ENCODE assay signal across 12 cellular contexts in genomic region chr17:41403409-41404023, GRCh38. TPM values are rescaled to one million over a fixed set of nuclear protein-coding genes. Genes with fewer than 3 reads are reported as not detected.
DNase-seq lines count a peak whose midpoint lies in the region; ATAC-seq, FAIRE-seq and TF ChIP-seq lines count a peak whose summit lies in the region.
"Had no signal": no experiment of that assay in that cellular context is flagged by ENCODE, and none has a peak within 500 bp of the region (broad histone marks: within the 10 kb centered on the region; RNA-seq: fewer than 3 reads in every experiment).

No MANE protein-coding gene starts in this region.

- H3K4me1 Mint-ChIP-seq in CD8-positive, alpha-beta memory T cell = peaks cover 27 to 34% (median 33%) of the 10 kb centered on the region in 3 donors
- H3K4me1 Mint-ChIP-seq: naive B cell had no signal

- H4K20me1 ChIP-seq in K562 (replicated peaks; ENCODE audit: control insufficient read depth, insufficient read depth, low read length) = no peaks in the 10 kb centered on the region; the same call in 1 of the 2 replicates

- TF ChIP-seq CTCF in K562 (IDR thresholded peaks at IDR 0.05 in 2 of 3, conservative IDR thresholded peaks at IDR 0.05 in 1 of 3; ENCODE audit: insufficient read depth in 2 of 3, low read depth in 1 of 3, low read length in 3 of 3) = no peak
- no peak for TF ChIP-seq CTCF in lung (IDR thresholded peaks at IDR 0.05; ENCODE audit: control extremely low read depth, extremely low read depth)

- no peak overlapping the region for H4K91ac ChIP-seq in neuronal stem cell (ENCODE audit: low read depth, low read length, poor library complexity)

- no peak overlapping the region for H2AFZ ChIP-seq in K562 (ENCODE audit: low read depth, low read length)
- no peak overlapping the region for H2AFZ ChIP-seq in neuronal stem cell (ENCODE audit: low read length)

- no TSS peak for BruUV-seq in K562 (replicated peaks; lab: Mats Ljungman, UMichigan)

- H3K79me1 ChIP-seq in neuronal stem cell (ENCODE audit: low read depth, low read length) = no peaks in the 10 kb centered on the region

- H4K8ac ChIP-seq in neuronal stem cell (ENCODE audit: low read depth, low read length) = no peak overlapping the region

- ATAC-seq in K562 (no peak), lung (ENCODE audit: insufficient read depth, low FRiP score) (no peak), GM18520 (IDR thresholded peaks at IDR 0.05; ENCODE audit: unreplicated experiment) (no peak)

- no peak overlapping the region for H3K14ac ChIP-seq in neuronal stem cell (ENCODE audit: low read length)

- intact Hi-C loops in K562 (cut with micrococcal nuclease) = no loop called here

- no peak for TF ChIP-seq EP300 in K562 (IDR thresholded peaks at IDR 0.05; ENCODE audit: low read length)

- H3K9me3 Mint-ChIP-seq in CD8-positive, alpha-beta memory T cell = no peaks in the 10 kb centered on the region
- H3K9me3 Mint-ChIP-seq: naive B cell had no signal

- H2AK5ac ChIP-seq in neuronal stem cell (ENCODE audit: low read depth, low read length) = no peak overlapping the region

- no peak overlapping the region for H3K27ac ChIP-seq in CD8-positive, alpha-beta memory T cell (ENCODE audit: low read depth, low read length)
- H3K27ac ChIP-seq in K562 (ENCODE audit: extremely low read depth, low read depth, low read length) = no peak overlapping the region
- no peak overlapping the region for H3K27ac ChIP-seq in lung (ENCODE audit: low read depth in 1 of 2, low read length in 1 of 2)
- H3K27ac ChIP-seq in neuronal stem cell (replicated peaks; ENCODE audit: low read length) = no peak overlapping the region
- H3K27ac ChIP-seq: dorsolateral prefrontal cortex had no signal

- H3K9ac ChIP-seq in K562 (ENCODE audit: insufficient read depth in 1 of 2, low read depth in 2 of 2, low read length in 2 of 2) = no peak overlapping the region
- no peak overlapping the region for H3K9ac ChIP-seq in neuronal stem cell (ENCODE audit: low read depth, low read length, poor library complexity)

- no peak for TF ChIP-seq POLR2A in K562 (conservative IDR thresholded peaks at IDR 0.05)

- no peak overlapping the region for H2BK12ac ChIP-seq in neuronal stem cell (ENCODE audit: low read length)

- H2BK5ac ChIP-seq in neuronal stem cell (ENCODE audit: low read length) = no peak overlapping the region

- H3K18ac ChIP-seq in neuronal stem cell (ENCODE audit: low read length) = no peak overlapping the region

- peaks cover 17% of the 10 kb centered on the region for H3K4me1 ChIP-seq in CD8-positive, alpha-beta memory T cell (ENCODE audit: insufficient read depth, low read length)
- H3K4me1 ChIP-seq in K562 (replicated peaks in 1 of 2; ENCODE audit: control insufficient read depth in 2 of 2, insufficient read depth in 2 of 2, low read length in 2 of 2) (no peaks in the 10 kb centered on the region), lung (ENCODE audit: control insufficient read depth in 2 of 2, insufficient read depth in 2 of 2, low read length in 2 of 2) (no peaks in the 10 kb centered on the region), neuronal stem cell (ENCODE audit: control insufficient read depth in 2 of 2, insufficient read depth in 1 of 2, low read depth in 1 of 2, low read length in 2 of 2) (peaks cover 0 to 2% of the 10 kb centered on the region in 2 donors)

- no peak for DNase-seq in CD8-positive, alpha-beta memory T cell
- peak; percentile 57 for DNase-seq in HS-5 (ENCODE audit: low read depth)
- DNase-seq in K562 (ENCODE audit: extremely low read depth in 1 of 4, low spot score in 3 of 4) = no peak
- no peak for DNase-seq in lung (ENCODE audit: low spot score)
- DNase-seq in stimulated activated CD4-positive, alpha-beta T cell treated with anti-CD3 and anti-CD28 coated beads, Interleukin-4, amount 100 ng/mL, for 24 hours = no peak
- no peak for DNase-seq in NOMO-1 (lab: John Stamatoyannopoulos, UW; ENCODE audit: unreplicated experiment in 2 of 2)
- DNase-seq in neuronal stem cell (ENCODE audit: low spot score) = no peak
- DNase-seq: dorsolateral prefrontal cortex, naive B cell had no signal

- peaks cover 3 to 11% of the 10 kb centered on the region in 2 donors for H3K27me3 Mint-ChIP-seq in CD8-positive, alpha-beta memory T cell

- H3K4me3 Mint-ChIP-seq in CD8-positive, alpha-beta memory T cell = peak overlapping the region in 2 of 7 donors; percentile 11 to 36
- H3K4me3 Mint-ChIP-seq: naive B cell had no signal

- H3K36me3 Mint-ChIP-seq in CD8-positive, alpha-beta memory T cell = peaks cover 0 to 3% (median 1%) of the 10 kb centered on the region in 3 donors
- H3K36me3 Mint-ChIP-seq: naive B cell had no signal

- H3K27ac Mint-ChIP-seq in CD8-positive, alpha-beta memory T cell = peak overlapping the region in 6 of 8 donors; percentile 15 to 68 (median 23)
- H3K27ac Mint-ChIP-seq: naive B cell had no signal

- no peaks in the 10 kb centered on the region for H3K27me3 ChIP-seq in CD8-positive, alpha-beta memory T cell (ENCODE audit: insufficient read depth, low read length, poor library complexity, severe bottlenecking)
- H3K27me3 ChIP-seq in K562 (ENCODE audit: control insufficient read depth in 2 of 2, insufficient read depth in 2 of 2, low read length in 2 of 2) (peaks cover 3 to 43% of the 10 kb centered on the region in 2 experiments; a peak in 3 of 5 replicates), lung (ENCODE audit: control insufficient read depth, insufficient read depth) (no peaks in the 10 kb centered on the region), neuronal stem cell (ENCODE audit: control insufficient read depth in 3 of 3, insufficient read depth in 3 of 3, low read depth in 1 of 3, low read length in 3 of 3) (no peaks in the 10 kb centered on the region)

- POLR2A ChIA-PET in CD8-positive, alpha-beta memory T cell (lab: Charles Lee) = interaction anchor here (0.6 kb wide), 1 partner anchor 119 kb away, joined by 3 read pairs; no protein-coding TSS in a partner anchor
- POLR2A ChIA-PET in K562 (lab: Yijun Ruan, JAX) = interaction anchor here (0.6 to 1.9 kb wide), 4 partner anchors 13 to 386 kb away, joined by 3 to 5 read pairs (median 4); no protein-coding TSS in a partner anchor

- 1% methylated on average over 4 of the region's 4 CpGs for WGBS in K562 (ENCODE audit: insufficient coverage, low coverage, missing lambda C conversion rate)
- WGBS in lung, 2 donors = 70 to 76% methylated on average over 4 of the region's 4 CpGs
- WGBS in neuronal stem cell (ENCODE audit: extremely low coverage in 2 of 2, insufficient read length in 2 of 2, insufficient replicate concordance in 1 of 2), 2 donors = no CpG with 5 or more reads among the region's 4 CpGs

- no peak overlapping the region for H3K4me3 ChIP-seq in CD8-positive, alpha-beta memory T cell (ENCODE audit: low read length)
- H3K4me3 ChIP-seq in K562 (no peak overlapping the region), lung (peak overlapping the region; percentile 1), neuronal stem cell (ENCODE audit: low read length in 2 of 2) (no peak overlapping the region)
- H3K4me3 ChIP-seq: dorsolateral prefrontal cortex had no signal

- no peaks in the 10 kb centered on the region for H3K9me1 ChIP-seq in K562 (ENCODE audit: control insufficient read depth, insufficient read depth, low read length)

- CTCF ChIA-PET in CD8-positive, alpha-beta memory T cell (lab: Charles Lee) = no interaction called here
- CTCF ChIA-PET in K562 (lab: Yijun Ruan, JAX; ENCODE audit: low intra/inter-chr PET ratio) = no interaction called here

- no peaks in the 10 kb centered on the region for H3K9me3 ChIP-seq in CD8-positive, alpha-beta memory T cell (ENCODE audit: low read length)
- no peaks in the 10 kb centered on the region for H3K9me3 ChIP-seq in K562 (replicated peaks; ENCODE audit: control insufficient read depth, insufficient read depth, low read depth, low read length)
- no peaks in the 10 kb centered on the region for H3K9me3 ChIP-seq in lung (ENCODE audit: control insufficient read depth in 2 of 2, insufficient read depth in 1 of 2, low read length in 1 of 2)
- no peaks in the 10 kb centered on the region for H3K9me3 ChIP-seq in neuronal stem cell (replicated peaks in 1 of 2; ENCODE audit: control insufficient read depth in 2 of 2, insufficient read depth in 1 of 2, low read depth in 1 of 2, low read length in 2 of 2)

- in situ Hi-C loops in K562 (cut with MboI) = no loop called here

- H2BK15ac ChIP-seq in neuronal stem cell (ENCODE audit: low read length) = no peak overlapping the region

- no peaks in the 10 kb centered on the region for H3K36me3 ChIP-seq in CD8-positive, alpha-beta memory T cell (ENCODE audit: insufficient read depth, low read length)
- H3K36me3 ChIP-seq in K562 (ENCODE audit: control insufficient read depth, insufficient read depth, low read length) (no peaks in the 10 kb centered on the region), lung (ENCODE audit: control insufficient read depth in 2 of 2, insufficient read depth in 2 of 2, low read length in 2 of 2) (no peaks in the 10 kb centered on the region), neuronal stem cell (replicated peaks in 1 of 2; ENCODE audit: control insufficient read depth in 2 of 2, insufficient read depth in 2 of 2, low read length in 2 of 2) (no peaks in the 10 kb centered on the region)

- no peak for FAIRE-seq in K562 (lab: Jason Lieb, UNC)

- TF ChIP-seq RAD21 in K562 (CRISPR knock-in tag; conservative IDR thresholded peaks at IDR 0.05 in 1 of 2, IDR thresholded peaks at IDR 0.05 in 1 of 2) = no peak

- no peak overlapping the region for H2BK120ac ChIP-seq in neuronal stem cell (ENCODE audit: low read depth, low read length)

- H3K4me2 ChIP-seq in K562 (ENCODE audit: insufficient read depth, low read length) (no peak overlapping the region), neuronal stem cell (ENCODE audit: insufficient read depth, low read length, poor library complexity, severe bottlenecking) (no peak overlapping the region)

- H3K79me2 ChIP-seq in K562 (ENCODE audit: control insufficient read depth, insufficient read depth, low read length) = no peaks in the 10 kb centered on the region

- no peak overlapping the region for H3K23ac ChIP-seq in neuronal stem cell (ENCODE audit: low read depth, low read length, poor library complexity)

- H3K4ac ChIP-seq in neuronal stem cell (ENCODE audit: low read length) = no peak overlapping the region

RNA-seq across cellular contexts. Expression of gene KRT31, which starts 6.1 kb away (rescaled TPM):
- total RNA-seq in CD8-positive, alpha-beta memory T cell = not detected
- not detected for polyA plus RNA-seq in CD8-positive, alpha-beta memory T cell
- not detected in 2 replicates for total RNA-seq in K562 (2011; cell fraction: chromatin; rRNA removed; ENCODE audit: low replicate concordance)
- total RNA-seq in K562 (2011; cell fraction: nucleolus; rRNA removed) = not detected in 2 replicates
- total RNA-seq in K562 (2011; cell fraction: nucleoplasm; rRNA removed) = not detected in 2 replicates
- total RNA-seq in K562 (2014; rRNA removed) = not detected in 2 replicates
- total RNA-seq in K562 (2014; rRNA removed; fragmentation: Illumina TruSeq; extraction: Trizol) = not detected in 2 replicates
- not detected in 2 replicates for total RNA-seq in K562 (2015; rRNA removed; fragmentation: Illumina TruSeq; extraction: Trizol)
- total RNA-seq in K562 (2021) = not detected in 2 replicates
- not detected in 2 replicates for polyA plus RNA-seq in K562 (2011; rRNA removed)
- not detected in 2 replicates for polyA plus RNA-seq in K562 (2011; cell fraction: cytosol; rRNA removed)
- not detected in 2 replicates for polyA plus RNA-seq in K562 (2011; cell fraction: nucleus; rRNA removed)
- polyA plus RNA-seq in K562 (2012) = not detected in 2 replicates
- not detected in 2 replicates for polyA plus RNA-seq in K562 (2014; fragmentation: Illumina TruSeq; extraction: Trizol)
- not detected for polyA plus RNA-seq in K562 (2014; fragmentation: Nextera tagmentation; extraction: Ambion mirVana)
- polyA plus RNA-seq in K562 (2014; rRNA removed) = not detected in 2 replicates
- not detected in 2 replicates for polyA minus RNA-seq in K562 (2011; rRNA and poly(A)+ RNA removed)
- not detected in 2 replicates for polyA minus RNA-seq in K562 (2011; cell fraction: cytosol; rRNA and poly(A)+ RNA removed)
- not detected in 2 replicates for polyA minus RNA-seq in K562 (2011; cell fraction: nucleus; rRNA and poly(A)+ RNA removed)
- not detected for total RNA-seq in lung
- under 1 TPM in 1 of 2 donors, not detected in 1; 0.02 TPM for polyA plus RNA-seq in lung
- polyA plus RNA-seq in neuronal stem cell (2013, experiment 1 of 2) = not detected
- not detected for polyA plus RNA-seq in neuronal stem cell (2013, experiment 2 of 2)
- total RNA-seq: kidney epithelial cell, sciatic nerve had no signal

RNA-seq across cellular contexts. Expression of gene KRT37, which starts 20.9 kb away (rescaled TPM):
- not detected for total RNA-seq in CD8-positive, alpha-beta memory T cell
- not detected for polyA plus RNA-seq in CD8-positive, alpha-beta memory T cell
- not detected in 2 replicates for total RNA-seq in K562 (2011; cell fraction: chromatin; rRNA removed; ENCODE audit: low replicate concordance)
- total RNA-seq in K562 (2011; cell fraction: nucleolus; rRNA removed) = not detected in 2 replicates
- total RNA-seq in K562 (2011; cell fraction: nucleoplasm; rRNA removed) = not detected in 2 replicates
- total RNA-seq in K562 (2014; rRNA removed) = not detected in 2 replicates
- not detected in 2 replicates for total RNA-seq in K562 (2014; rRNA removed; fragmentation: Illumina TruSeq; extraction: Trizol)
- total RNA-seq in K562 (2015; rRNA removed; fragmentation: Illumina TruSeq; extraction: Trizol) = not detected in 2 replicates
- total RNA-seq in K562 (2021) = not detected in 2 replicates
- polyA plus RNA-seq in K562 (2011; rRNA removed) = not detected in 2 replicates
- not detected in 2 replicates for polyA plus RNA-seq in K562 (2011; cell fraction: cytosol; rRNA removed)
- polyA plus RNA-seq in K562 (2011; cell fraction: nucleus; rRNA removed) = not detected in 2 replicates
- not detected in 2 replicates for polyA plus RNA-seq in K562 (2012)
- polyA plus RNA-seq in K562 (2014; fragmentation: Illumina TruSeq; extraction: Trizol) = not detected in 2 replicates
- polyA plus RNA-seq in K562 (2014; fragmentation: Nextera tagmentation; extraction: Ambion mirVana) = not detected
- polyA plus RNA-seq in K562 (2014; rRNA removed) = not detected in 2 replicates
- not detected in 2 replicates for polyA minus RNA-seq in K562 (2011; rRNA and poly(A)+ RNA removed)
- not detected in 2 replicates for polyA minus RNA-seq in K562 (2011; cell fraction: cytosol; rRNA and poly(A)+ RNA removed)
- polyA minus RNA-seq in K562 (2011; cell fraction: nucleus; rRNA and poly(A)+ RNA removed) = not detected in 2 replicates
- total RNA-seq in lung = not detected
- polyA plus RNA-seq in lung = not detected
- not detected for polyA plus RNA-seq in neuronal stem cell (2013, experiment 1 of 2)
- not detected for polyA plus RNA-seq in neuronal stem cell (2013, experiment 2 of 2)
- total RNA-seq: dorsolateral prefrontal cortex, kidney epithelial cell, sciatic nerve had no signal

RNA-seq across cellular contexts. Expression of gene KRT34, which starts 21.4 kb away (rescaled TPM):
- total RNA-seq in CD8-positive, alpha-beta memory T cell = not detected
- polyA plus RNA-seq in CD8-positive, alpha-beta memory T cell = not detected
- total RNA-seq in K562 (2011; cell fraction: chromatin; rRNA removed; ENCODE audit: low replicate concordance) = not detected in 2 replicates
- not detected in 2 replicates for total RNA-seq in K562 (2011; cell fraction: nucleolus; rRNA removed)
- not detected in 2 replicates for total RNA-seq in K562 (2011; cell fraction: nucleoplasm; rRNA removed)
- not detected in 2 replicates for total RNA-seq in K562 (2014; rRNA removed)
- total RNA-seq in K562 (2014; rRNA removed; fragmentation: Illumina TruSeq; extraction: Trizol) = not detected in 2 replicates
- total RNA-seq in K562 (2015; rRNA removed; fragmentation: Illumina TruSeq; extraction: Trizol) = not detected in 2 replicates
- not detected in 2 replicates for total RNA-seq in K562 (2021)
- polyA plus RNA-seq in K562 (2011; rRNA removed) = not detected in 2 replicates
- polyA plus RNA-seq in K562 (2011; cell fraction: cytosol; rRNA removed) = not detected in 2 replicates
- polyA plus RNA-seq in K562 (2011; cell fraction: nucleus; rRNA removed) = not detected in 2 replicates
- polyA plus RNA-seq in K562 (2012) = not detected in 2 replicates
- not detected in 2 replicates for polyA plus RNA-seq in K562 (2014; fragmentation: Illumina TruSeq; extraction: Trizol)
- not detected for polyA plus RNA-seq in K562 (2014; fragmentation: Nextera tagmentation; extraction: Ambion mirVana)
- not detected in 2 replicates for polyA plus RNA-seq in K562 (2014; rRNA removed)
- polyA minus RNA-seq in K562 (2011; rRNA and poly(A)+ RNA removed) = not detected in 2 replicates
- polyA minus RNA-seq in K562 (2011; cell fraction: cytosol; rRNA and poly(A)+ RNA removed) = not detected in 2 replicates
- polyA minus RNA-seq in K562 (2011; cell fraction: nucleus; rRNA and poly(A)+ RNA removed) = not detected in 2 replicates
- not detected for total RNA-seq in lung
- not detected for polyA plus RNA-seq in lung
- polyA plus RNA-seq in neuronal stem cell (2013, experiment 1 of 2) = not detected
- polyA plus RNA-seq in neuronal stem cell (2013, experiment 2 of 2) = not detected
- total RNA-seq: sciatic nerve had no signal

RNA-seq across cellular contexts. Expression of gene KRT33B, which starts 33.9 kb away (rescaled TPM):
- not detected for total RNA-seq in CD8-positive, alpha-beta memory T cell
- polyA plus RNA-seq in CD8-positive, alpha-beta memory T cell = not detected
- not detected in 2 replicates for total RNA-seq in K562 (2011; cell fraction: chromatin; rRNA removed; ENCODE audit: low replicate concordance)
- total RNA-seq in K562 (2011; cell fraction: nucleolus; rRNA removed) = not detected in 2 replicates
- total RNA-seq in K562 (2011; cell fraction: nucleoplasm; rRNA removed) = not detected in 2 replicates
- total RNA-seq in K562 (2014; rRNA removed) (not detected in 2 replicates), K562 (2014; rRNA removed; fragmentation: Illumina TruSeq; extraction: Trizol) (not detected in 2 replicates), K562 (2015; rRNA removed; fragmentation: Illumina TruSeq; extraction: Trizol) (not detected in 2 replicates), K562 (2021) (not detected in 2 replicates), lung (not detected)
- polyA plus RNA-seq in K562 (2011; rRNA removed) (not detected in 2 replicates), K562 (2014; fragmentation: Illumina TruSeq; extraction: Trizol) (not detected in 2 replicates), K562 (2014; fragmentation: Nextera tagmentation; extraction: Ambion mirVana) (not detected), K562 (2014; rRNA removed) (not detected in 2 replicates), lung (not detected)
- not detected in 2 replicates for polyA plus RNA-seq in K562 (2011; cell fraction: cytosol; rRNA removed)
- polyA plus RNA-seq in K562 (2011; cell fraction: nucleus; rRNA removed) = not detected in 2 replicates
- polyA plus RNA-seq in K562 (2012) = not detected in 2 replicates
- not detected in 2 replicates for polyA minus RNA-seq in K562 (2011; rRNA and poly(A)+ RNA removed)
- polyA minus RNA-seq in K562 (2011; cell fraction: cytosol; rRNA and poly(A)+ RNA removed) = not detected in 2 replicates
- polyA minus RNA-seq in K562 (2011; cell fraction: nucleus; rRNA and poly(A)+ RNA removed) = not detected in 2 replicates
- polyA plus RNA-seq in neuronal stem cell (2013, experiment 1 of 2) = not detected
- not detected for polyA plus RNA-seq in neuronal stem cell (2013, experiment 2 of 2)
- total RNA-seq: sciatic nerve had no signal

RNA-seq across cellular contexts. Expression of gene KRT38, which starts 37.3 kb away (rescaled TPM):
- not detected for total RNA-seq in CD8-positive, alpha-beta memory T cell
- polyA plus RNA-seq in CD8-positive, alpha-beta memory T cell = not detected
- total RNA-seq in K562 (2011; cell fraction: chromatin; rRNA removed; ENCODE audit: low replicate concordance) = not detected in 2 replicates
- not detected in 2 replicates for total RNA-seq in K562 (2011; cell fraction: nucleolus; rRNA removed)
- not detected in 2 replicates for total RNA-seq in K562 (2011; cell fraction: nucleoplasm; rRNA removed)
- total RNA-seq in K562 (2014; rRNA removed) = not detected in 2 replicates
- total RNA-seq in K562 (2014; rRNA removed; fragmentation: Illumina TruSeq; extraction: Trizol) = not detected in 2 replicates
- not detected in 2 replicates for total RNA-seq in K562 (2015; rRNA removed; fragmentation: Illumina TruSeq; extraction: Trizol)
- total RNA-seq in K562 (2021) = not detected in 2 replicates
- polyA plus RNA-seq in K562 (2011; rRNA removed) = not detected in 2 replicates
- polyA plus RNA-seq in K562 (2011; cell fraction: cytosol; rRNA removed) = not detected in 2 replicates
- not detected in 2 replicates for polyA plus RNA-seq in K562 (2011; cell fraction: nucleus; rRNA removed)
- not detected in 2 replicates for polyA plus RNA-seq in K562 (2012)
- not detected in 2 replicates for polyA plus RNA-seq in K562 (2014; fragmentation: Illumina TruSeq; extraction: Trizol)
- not detected for polyA plus RNA-seq in K562 (2014; fragmentation: Nextera tagmentation; extraction: Ambion mirVana)
- polyA plus RNA-seq in K562 (2014; rRNA removed) = not detected in 2 replicates
- not detected in 2 replicates for polyA minus RNA-seq in K562 (2011; rRNA and poly(A)+ RNA removed)
- not detected in 2 replicates for polyA minus RNA-seq in K562 (2011; cell fraction: cytosol; rRNA and poly(A)+ RNA removed)
- polyA minus RNA-seq in K562 (2011; cell fraction: nucleus; rRNA and poly(A)+ RNA removed) = not detected in 2 replicates
- not detected for total RNA-seq in lung
- polyA plus RNA-seq in lung = not detected
- polyA plus RNA-seq in neuronal stem cell (2013, experiment 1 of 2) = not detected
- not detected for polyA plus RNA-seq in neuronal stem cell (2013, experiment 2 of 2)
- total RNA-seq: dorsolateral prefrontal cortex, kidney epithelial cell, sciatic nerve had no signal
